17 cellular contexts compared by ENCODE assay signal in the genomic region with DNA sequence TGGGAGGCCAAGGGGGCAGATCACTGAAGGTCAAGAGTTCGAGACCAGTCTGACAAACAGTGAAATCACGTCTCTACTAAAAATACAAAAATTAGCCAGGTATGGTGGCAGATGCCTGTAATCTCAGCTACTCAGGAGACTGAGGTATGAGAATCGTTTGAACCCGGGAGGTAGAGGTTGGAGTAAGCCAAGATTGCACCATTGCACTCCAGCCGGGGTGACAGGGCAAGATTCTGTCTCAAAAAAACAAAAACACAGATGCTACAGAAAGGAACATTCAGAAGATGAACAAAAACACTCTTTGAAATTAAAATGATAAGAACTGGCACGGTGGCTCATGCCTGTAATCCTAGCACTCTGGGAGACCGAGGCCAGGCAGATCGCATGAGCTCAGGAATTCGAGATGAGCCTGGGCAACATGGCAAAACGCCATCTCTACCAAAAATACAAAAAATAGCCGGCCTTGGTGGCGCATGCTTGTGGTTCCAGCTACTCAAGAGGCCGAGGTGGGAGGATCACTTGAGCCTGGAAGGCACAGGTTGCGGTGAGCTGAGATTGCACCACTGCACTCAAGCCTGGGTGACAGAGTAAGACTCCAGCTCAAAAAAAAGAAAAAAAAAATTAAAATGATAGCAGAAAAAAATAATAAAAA.
DNase-seq lines count a peak whose midpoint lies in the region; ATAC-seq and TF ChIP-seq lines count a peak whose summit lies in the region.
"Had no signal": no experiment of that assay in that cellular context is flagged by ENCODE, and none has a peak within 500 bp of the region (broad histone marks: within the 10 kb centered on the region; RNA-seq: fewer than 3 reads in every experiment).

No MANE protein-coding gene starts in this region.

- no peak overlapping the region for H3K4me3 Mint-ChIP-seq in T-helper 1 cell treated with Interleukin-12 subunit alpha and Interleukin-12 subunit beta and Interleukin-4 antibody, amounts not matched to agents 30 μg/mL and 1 μg/mL, for 36 hours
- no peak overlapping the region for H3K4me3 Mint-ChIP-seq in stimulated activated naive CD8-positive, alpha-beta T cell treated with anti-CD3 and anti-CD28 coated beads, Interleukin-15, amount 100 ng/mL, for 72 hours

- H3K4me1 Mint-ChIP-seq in T-helper 1 cell treated with Interleukin-12 subunit alpha and Interleukin-12 subunit beta and Interleukin-4 antibody, amounts not matched to agents 30 μg/mL and 1 μg/mL, for 36 hours (ENCODE audit: low read depth): peaks cover 17% of the 10 kb centered on the region
- H3K4me1 Mint-ChIP-seq in stimulated activated naive CD8-positive, alpha-beta T cell treated with anti-CD3 and anti-CD28 coated beads, Interleukin-15, amount 100 ng/mL, for 72 hours: peaks cover 44% of the 10 kb centered on the region

- peaks cover 10% of the 10 kb centered on the region for H3K36me3 Mint-ChIP-seq in T-helper 1 cell treated with Interleukin-12 subunit alpha and Interleukin-12 subunit beta and Interleukin-4 antibody, amounts not matched to agents 30 μg/mL and 1 μg/mL, for 36 hours (ENCODE audit: low read depth)

- H3K27me3 Mint-ChIP-seq in T-helper 1 cell treated with Interleukin-12 subunit alpha and Interleukin-12 subunit beta and Interleukin-4 antibody, amounts not matched to agents 30 μg/mL and 1 μg/mL, for 36 hours (ENCODE audit: low read depth): no peaks in the 10 kb centered on the region
- H3K27me3 Mint-ChIP-seq in stimulated activated naive CD8-positive, alpha-beta T cell treated with anti-CD3 and anti-CD28 coated beads, Interleukin-15, amount 100 ng/mL, for 72 hours: no peaks in the 10 kb centered on the region
- H3K27me3 Mint-ChIP-seq: brain had no signal

- peak overlapping the region; percentile 33 for H3K27ac Mint-ChIP-seq in T-helper 1 cell treated with Interleukin-12 subunit alpha and Interleukin-12 subunit beta and Interleukin-4 antibody, amounts not matched to agents 30 μg/mL and 1 μg/mL, for 36 hours
- peak overlapping the region; percentile 19 to 61 for H3K27ac Mint-ChIP-seq in stimulated activated naive CD8-positive, alpha-beta T cell treated with anti-CD3 and anti-CD28 coated beads, Interleukin-15, amount 100 ng/mL, for 72 hours

- ATAC-seq in stimulated activated naive CD8-positive, alpha-beta T cell treated with anti-CD3 and anti-CD28 coated beads, Interleukin-15, amount 100 ng/mL, for 72 hours: no peak

- TF ChIP-seq CTCF in fibroblast of mammary gland (conservative IDR thresholded peaks at IDR 0.05; ENCODE audit: control insufficient read depth, insufficient read depth, low read depth, low read length): no peak

- H3K9me3 Mint-ChIP-seq in T-helper 1 cell treated with Interleukin-12 subunit alpha and Interleukin-12 subunit beta and Interleukin-4 antibody, amounts not matched to agents 30 μg/mL and 1 μg/mL, for 36 hours: no peaks in the 10 kb centered on the region
- no peaks in the 10 kb centered on the region for H3K9me3 Mint-ChIP-seq in stimulated activated naive CD8-positive, alpha-beta T cell treated with anti-CD3 and anti-CD28 coated beads, Interleukin-15, amount 100 ng/mL, for 72 hours

- DNase-seq in T-helper 1 cell: no peak
- peak; percentile 88 for DNase-seq in amniotic epithelial cell (ENCODE audit: low read depth)
- DNase-seq in fibroblast of mammary gland (ENCODE audit: low read depth): peak; percentile 17
- DNase-seq in stimulated activated naive CD8-positive, alpha-beta T cell treated with anti-CD3 and anti-CD28 coated beads, Interleukin-15, amount 100 ng/mL, for 72 hours: no peak
- no peak for DNase-seq in NCI-H82 treated with DMSO at 0.1 percent for 48 hours (lab: John Stamatoyannopoulos, UW; ENCODE audit: unreplicated experiment)
- DNase-seq in superior temporal gyrus (ENCODE audit: extremely low spot score): no peak
- no peak for DNase-seq in NCI-H510A (lab: John Stamatoyannopoulos, UW)
- DNase-seq: activated gamma-delta T cell, KG1, NCI-H1105 treated with DMSO at 0.1 percent for 48 hours, NCI-H82, RPMI8226, SW 1271 had no signal

- H3K4me3 ChIP-seq in fibroblast of mammary gland (ENCODE audit: control insufficient read depth, low read depth, low read length): no peak overlapping the region
- H3K4me3 ChIP-seq: pancreas, skin epidermis had no signal

Comparison
In these comparisons a context has a peak if more than half of its experiments do, and no peak if none do; other contexts are left out.
1. DNase-seq: peak in amniotic epithelial cell (single experiment) and fibroblast of mammary gland (single experiment); none in T-helper 1 cell (0 of 5), stimulated activated naive CD8-positive, alpha-beta T cell treated with anti-CD3 and anti-CD28 coated beads, Interleukin-15, amount 100 ng/mL, for 72 hours (0 of 2), NCI-H82 treated with DMSO at 0.1 percent for 48 hours (single experiment), superior temporal gyrus (single experiment) and NCI-H510A (single experiment).